ENCODE assay signal across 8 cellular contexts in the genomic region with DNA sequence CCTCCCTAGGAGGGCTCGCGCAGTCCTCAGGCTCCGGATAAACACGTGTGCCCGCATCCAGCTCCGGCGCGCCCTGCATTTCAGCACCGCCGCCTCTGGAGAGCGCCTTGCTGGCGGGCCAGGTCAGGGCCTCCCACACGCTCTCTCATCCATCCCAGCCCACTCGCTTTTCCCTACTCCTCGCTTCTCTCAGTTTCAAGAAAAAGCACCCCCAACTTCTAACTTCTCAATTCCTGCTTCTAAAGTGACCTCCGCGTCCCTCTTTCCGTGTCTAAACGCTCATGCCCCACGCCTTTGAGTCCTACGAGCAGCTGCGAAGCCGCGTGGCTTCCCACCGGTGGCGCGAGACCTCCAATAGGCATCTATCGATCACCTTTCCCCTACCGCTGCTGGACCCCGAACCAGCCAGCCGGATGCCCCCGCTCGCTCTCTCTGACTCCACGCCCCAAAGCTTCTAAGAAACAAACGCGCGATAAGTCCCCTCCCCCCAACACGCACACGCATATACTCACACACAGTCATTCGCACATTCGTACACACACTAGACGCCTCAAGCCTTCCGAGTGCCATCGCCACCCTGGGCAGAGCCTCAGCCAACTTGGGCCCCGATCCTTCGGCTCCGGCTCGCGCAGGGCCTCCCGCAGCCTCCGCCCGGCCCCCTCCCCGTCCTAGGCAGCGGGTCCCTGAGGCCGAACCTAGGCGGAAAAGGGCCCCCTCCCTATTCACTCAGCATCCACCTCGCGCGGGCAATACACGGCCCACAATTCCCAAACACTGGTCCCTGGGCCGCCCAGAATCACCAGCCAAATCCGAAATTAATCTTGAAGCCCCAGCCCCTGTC. TPM values are rescaled to one million over a fixed set of nuclear protein-coding genes. Genes with fewer than 3 reads are reported as not detected.
DNase-seq lines count a peak whose midpoint lies in the region; ATAC-seq and TF ChIP-seq lines count a peak whose summit lies in the region.

No MANE protein-coding gene starts in this region.

- TF ChIP-seq CTCF in fibroblast of mammary gland (conservative IDR thresholded peaks at IDR 0.05; ENCODE audit: control insufficient read depth, insufficient read depth, low read depth, low read length) = no peak

- no peak for ATAC-seq in HG03354 (IDR thresholded peaks at IDR 0.05; ENCODE audit: poor library complexity, severe bottlenecking, unreplicated experiment)
- no peak for ATAC-seq in HG03108 (IDR thresholded peaks at IDR 0.05; ENCODE audit: unreplicated experiment)

- no peak overlapping the region for H3K4me3 ChIP-seq in fibroblast of mammary gland (ENCODE audit: control insufficient read depth, low read depth, low read length)

- DNase-seq in DMS153 treated with DMSO at 0.1 percent for 48 hours (lab: John Stamatoyannopoulos, UW; ENCODE audit: unreplicated experiment) (peak; percentile 64), NCI-H2081 treated with DMSO at 0.1 percent for 48 hours (lab: John Stamatoyannopoulos, UW) (peak; percentile 36), fibroblast of mammary gland (ENCODE audit: low read depth) (peak; percentile 54), myocyte (ENCODE audit: low read depth) (peak; percentile 53), stromal cell of bone marrow (ENCODE audit: low read depth) (peak; percentile 29)
- DNase-seq in activated T-cell treated with anti-CD3 and anti-CD28 coated beads, Interleukin-2, amount 50 U/mL, for 48 hours = peak; percentile 56 to 63

RNA-seq across cellular contexts. Expression of gene NMNAT2, which starts 1.1 kb away (rescaled TPM):
- 5.3 and 7.8 TPM in 2 replicates for total RNA-seq in myocyte
- polyA plus RNA-seq in myocyte (2012) = 5.1 TPM

RNA-seq across cellular contexts. Expression of gene SMG7, which starts 55.2 kb away (rescaled TPM):
- 20.0 and 24.0 TPM in 2 replicates for total RNA-seq in myocyte
- 23.4 TPM for polyA plus RNA-seq in myocyte (2012)
